14 cellular contexts compared by ENCODE assay signal in genomic region chr9:93125331-93125894, GRCh38. TPM values are rescaled to one million over a fixed set of nuclear protein-coding genes. Genes with fewer than 3 reads are reported as not detected.
DNase-seq lines count a peak whose midpoint lies in the region; ATAC-seq and TF ChIP-seq lines count a peak whose summit lies in the region.
"Had no signal": no experiment of that assay in that cellular context is flagged by ENCODE, and none has a peak within 500 bp of the region (broad histone marks: within the 10 kb centered on the region; RNA-seq: fewer than 3 reads in every experiment).

No MANE protein-coding gene starts in this region.

- DNase-seq in activated T-cell treated with anti-CD3 and anti-CD28 coated beads, Interleukin-2, amount 50 U/mL, for 24 hours: no peak
- DNase-seq in activated T-cell treated with anti-CD3 and anti-CD28 coated beads for 4 hours: no peak
- peak; percentile 6 for DNase-seq in activated B cell treated with CpG ODN at 0.5 μM for 24 hours
- DNase-seq in left lobe of liver (ENCODE audit: low spot score): peak; percentile 37
- peak; percentile 10 for DNase-seq in testis
- no peak for DNase-seq in pons (ENCODE audit: low spot score)
- DNase-seq in GF-D8 (lab: John Stamatoyannopoulos, UW): no peak
- DNase-seq: glutamatergic neuron, HCEC 1CT, Karpas-422, NCI-H1694 treated with DMSO at 0.1 percent for 48 hours, NCI-H526 had no signal

- no peak for TF ChIP-seq CTCF in activated B cell treated with CpG ODN at 0.5 μM for 24 hours (IDR thresholded peaks at IDR 0.05)
- TF ChIP-seq CTCF in testis (IDR thresholded peaks at IDR 0.05): no peak

- no peaks in the 10 kb centered on the region for H3K27me3 ChIP-seq in testis

- H3K27me3 Mint-ChIP-seq in activated T-cell treated with anti-CD3 and anti-CD28 coated beads, Interleukin-2, amount 50 U/mL, for 24 hours: no peaks in the 10 kb centered on the region
- no peaks in the 10 kb centered on the region for H3K27me3 Mint-ChIP-seq in activated B cell treated with CpG ODN at 0.5 μM for 24 hours

- POLR2A ChIA-PET in activated B cell treated with CpG ODN at 0.5 μM for 24 hours (lab: Charles Lee): no interaction called here

- ATAC-seq in activated B cell treated with CpG ODN at 0.5 μM for 24 hours (ENCODE audit: low read depth): no peak
- no peak for ATAC-seq in left lobe of liver
- no peak for ATAC-seq in HG02571 (IDR thresholded peaks at IDR 0.05; ENCODE audit: unreplicated experiment)

- TF ChIP-seq POLR2A in testis (IDR thresholded peaks at IDR 0.05): no peak

- H3K36me3 Mint-ChIP-seq in activated T-cell treated with anti-CD3 and anti-CD28 coated beads, Interleukin-2, amount 50 U/mL, for 24 hours (ENCODE audit: low read depth): peaks cover 69% of the 10 kb centered on the region
- peaks cover 7% of the 10 kb centered on the region for H3K36me3 Mint-ChIP-seq in activated B cell treated with CpG ODN at 0.5 μM for 24 hours (ENCODE audit: low read depth)

- no peaks in the 10 kb centered on the region for H3K36me3 ChIP-seq in testis (ENCODE audit: low read depth, missing control alignments)

- no peak overlapping the region for H3K4me3 Mint-ChIP-seq in activated T-cell treated with anti-CD3 and anti-CD28 coated beads, Interleukin-2, amount 50 U/mL, for 24 hours
- H3K4me3 Mint-ChIP-seq in activated B cell treated with CpG ODN at 0.5 μM for 24 hours: no peak overlapping the region

- peaks cover 50% of the 10 kb centered on the region for H3K4me1 Mint-ChIP-seq in activated T-cell treated with anti-CD3 and anti-CD28 coated beads, Interleukin-2, amount 50 U/mL, for 24 hours (ENCODE audit: low read depth)
- H3K4me1 Mint-ChIP-seq in activated B cell treated with CpG ODN at 0.5 μM for 24 hours: peaks cover 25% of the 10 kb centered on the region

- H3K4me1 ChIP-seq in testis: peaks cover 48% of the 10 kb centered on the region

- intact Hi-C loops in activated B cell treated with CpG ODN at 0.5 μM for 24 hours (cut with micrococcal nuclease) (no loop called here), testis (cut with DNase I; ENCODE audit: low total_unique reads) (no loop called here)

- H3K27ac Mint-ChIP-seq in activated T-cell treated with anti-CD3 and anti-CD28 coated beads, Interleukin-2, amount 50 U/mL, for 24 hours: peak overlapping the region; percentile 90
- H3K27ac Mint-ChIP-seq in activated B cell treated with CpG ODN at 0.5 μM for 24 hours: no peak overlapping the region

- CTCF ChIA-PET in activated B cell treated with CpG ODN at 0.5 μM for 24 hours (lab: Charles Lee): no interaction called here

- WGBS in testis, 2 donors: 94 to 96% methylated on average over 9 to 10 of the region's 10 CpGs

- H3K4me3 ChIP-seq in testis: no peak overlapping the region

- H3K9me3 ChIP-seq in testis: no peaks in the 10 kb centered on the region

- no peak overlapping the region for H3K27ac ChIP-seq in testis

- H3K9me3 Mint-ChIP-seq in activated T-cell treated with anti-CD3 and anti-CD28 coated beads, Interleukin-2, amount 50 U/mL, for 24 hours: no peaks in the 10 kb centered on the region
- H3K9me3 Mint-ChIP-seq in activated B cell treated with CpG ODN at 0.5 μM for 24 hours: no peaks in the 10 kb centered on the region

RNA-seq across cellular contexts. Expression of gene NINJ1, which starts 8.6 kb away (rescaled TPM):
- total RNA-seq in activated B cell treated with CpG ODN at 0.5 μM for 24 hours (10.2 and 11.0 TPM in 2 replicates), left lobe of liver (53.3 TPM), testis (100 to 1,000 TPM; 148 to 152 TPM)
- 99.3 TPM for polyA plus RNA-seq in testis (ENCODE audit: insufficient read depth, low read depth, low replicate concordance)

RNA-seq across cellular contexts. Expression of gene CARD19, which starts 29.4 kb away (rescaled TPM):
- total RNA-seq in activated B cell treated with CpG ODN at 0.5 μM for 24 hours (13.7 and 15.6 TPM in 2 replicates), left lobe of liver (8.5 TPM), testis (100 to 1,000 TPM; 138 to 147 TPM)
- polyA plus RNA-seq in testis (ENCODE audit: insufficient read depth, low read depth, low replicate concordance): 99.4 TPM

RNA-seq across cellular contexts. Expression of gene WNK2, which starts 58.5 kb away (rescaled TPM):
- 0.24 TPM in 1 of 2 replicates, not detected in the other for total RNA-seq in activated B cell treated with CpG ODN at 0.5 μM for 24 hours
- total RNA-seq in left lobe of liver: 3.7 TPM
- 10 to 100 TPM; 50.5 to 91.1 TPM for total RNA-seq in testis
- 29.0 TPM for polyA plus RNA-seq in testis (ENCODE audit: insufficient read depth, low read depth, low replicate concordance)
- total RNA-seq: RPMI7951 had no signal

Comparison
In these comparisons a context has a peak if more than half of its experiments do, and no peak if none do; other contexts are left out.
1. DNase-seq: peak in activated B cell treated with CpG ODN at 0.5 μM for 24 hours (single experiment), left lobe of liver (single experiment) and testis (single experiment); none in activated T-cell treated with anti-CD3 and anti-CD28 coated beads, Interleukin-2, amount 50 U/mL, for 24 hours (single experiment), activated T-cell treated with anti-CD3 and anti-CD28 coated beads for 4 hours (single experiment), pons (single experiment) and GF-D8 (single experiment).
2. RNA of gene WNK2, which starts 58.5 kb away (total RNA-seq): 50.5 to 91.1 TPM in testis; 3.7 TPM in left lobe of liver (single experiment) and 0.24 TPM in activated B cell treated with CpG ODN at 0.5 μM for 24 hours; every median in the first group is over 10 times any median in the second.